In genomic region chr1:201213106-201213770, GRCh38 we compare ENCODE assay signal across 16 cellular contexts. TPM values are rescaled to one million over a fixed set of nuclear protein-coding genes. Genes with fewer than 3 reads are reported as not detected.
"Had no signal": no experiment of that assay in that cellular context is flagged by ENCODE, and none has a peak within 500 bp of the region (broad histone marks: within the 10 kb centered on the region; RNA-seq: fewer than 3 reads in every experiment).

No MANE protein-coding gene starts in this region.

- ATAC-seq: foreskin keratinocyte had no signal

- H3K9me3 Mint-ChIP-seq: type B pancreatic cell had no signal

- H3K27ac Mint-ChIP-seq: naive B cell, type B pancreatic cell had no signal

- H3K4me1 ChIP-seq: colonic mucosa, foreskin keratinocyte, thyroid gland, vagina had no signal

- H3K4me3 Mint-ChIP-seq: naive B cell, type B pancreatic cell had no signal

- H3K36me3 Mint-ChIP-seq: naive B cell, type B pancreatic cell had no signal

- H3K9me3 ChIP-seq: colonic mucosa, neutrophil, thyroid gland, vagina had no signal

- H3K36me3 ChIP-seq: colonic mucosa, neutrophil, thyroid gland, vagina had no signal

- H3K27ac ChIP-seq: colonic mucosa, foreskin keratinocyte, hepatocyte, neutrophil, thyroid gland, vagina had no signal

- H3K4me3 ChIP-seq: colonic mucosa, hepatocyte, lung, thyroid gland, vagina had no signal

- H3K27me3 ChIP-seq: colonic mucosa, thyroid gland, vagina had no signal

- H3K4me1 Mint-ChIP-seq: naive B cell had no signal

- DNase-seq: colonic mucosa; dermis blood vessel endothelial cell; foreskin keratinocyte; mesenchymal stem cell; naive B cell; small intestine; stimulated activated CD4-positive, alpha-beta T cell treated with anti-CD3 and anti-CD28 coated beads, Interleukin-2, amount 100 ng/mL, for 48 hours; stimulated activated naive CD4-positive, alpha-beta T cell treated with Interleukin-2 at 50 U/mL for 16 hours; thyroid gland had no signal

RNA-seq across cellular contexts. Expression of gene IGFN1, which starts 22.6 kb away (rescaled TPM):
- total RNA-seq: foreskin keratinocyte, pulmonary artery endothelial cell, vagina had no signal
- polyA plus RNA-seq: foreskin keratinocyte, neural cell had no signal
